In the genomic region with DNA sequence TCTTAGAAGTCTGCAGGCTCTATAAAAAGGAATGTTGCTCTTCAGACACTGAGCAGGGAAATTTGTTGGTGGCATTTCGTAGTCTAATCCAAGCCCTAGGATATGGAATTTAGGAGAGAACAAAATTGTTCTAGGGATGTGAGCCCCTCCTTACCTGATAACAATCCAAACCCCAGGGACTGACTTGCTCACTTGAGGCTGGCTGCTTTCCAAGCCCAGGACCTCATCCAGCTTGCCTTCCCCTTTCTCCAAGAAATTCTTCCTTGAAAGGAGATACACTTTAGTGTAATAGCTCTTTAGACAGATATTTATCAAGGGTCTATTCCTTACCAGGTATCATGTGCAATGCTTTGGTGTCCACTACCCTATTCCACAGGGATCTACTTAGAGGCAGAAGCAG, we compare ENCODE assay signal across 25 cellular contexts.
"Had no signal": no experiment of that assay in that cellular context is flagged by ENCODE, and none has a peak within 500 bp of the region (broad histone marks: within the 10 kb centered on the region; RNA-seq: fewer than 3 reads in every experiment).

No MANE protein-coding gene starts in this region.

- H3K4me2 ChIP-seq: PC-9 had no signal

- DNase-seq: activated CD4-positive, alpha-beta memory T cell treated with anti-CD3 and anti-CD28 coated beads for 36 hours; activated CD4-positive, alpha-beta T cell treated with anti-CD3 and anti-CD28 coated beads, Interleukin-2, amount 10 ng/mL, durations not matched to agents 7 days and 5 days; activated CD4-positive, CD25-positive, alpha-beta regulatory T cell treated with anti-CD3 and anti-CD28 coated beads, Interleukin-2, amount 50 U/mL, for 72 hours; activated CD8-positive, alpha-beta memory T cell treated with anti-CD3 and anti-CD28 coated beads for 24 hours; activated effector memory CD4-positive, alpha-beta T cell treated with anti-CD3 and anti-CD28 coated beads, Interleukin-2, amount 50 U/mL, for 16 hours; activated naive CD4-positive, alpha-beta T cell treated with Interleukin-2 at 50 U/mL for 16 hours; activated naive CD8-positive, alpha-beta T cell treated with anti-CD3 and anti-CD28 coated beads, Interleukin-2, amount 50 U/mL, for 24 hours; activated T-cell treated with anti-CD3 and anti-CD28 coated beads, Interleukin-2, amount 50 U/mL, for 4 hours; amniotic stem cell; MM.1S; NCI-H1105; NCI-H1436 treated with DMSO at 0.1 percent for 48 hours; NCI-H187; NCI-H2081; NCI-H345; NCI-H510A; NCI-H526 treated with DMSO at 0.1 percent for 48 hours; PC-9; SHP77 treated with DMSO at 0.1 percent for 48 hours; T-helper 9 cell had no signal

- H3K27me3 Mint-ChIP-seq: activated CD4-positive, alpha-beta memory T cell treated with anti-CD3 and anti-CD28 coated beads for 36 hours; activated CD4-positive, alpha-beta T cell treated with anti-CD3 and anti-CD28 coated beads, Interleukin-2, amount 10 ng/mL, durations not matched to agents 7 days and 5 days had no signal

- H3K36me3 Mint-ChIP-seq: activated CD4-positive, alpha-beta memory T cell treated with anti-CD3 and anti-CD28 coated beads for 36 hours; activated naive CD4-positive, alpha-beta T cell treated with anti-CD3 and anti-CD28 coated beads, Interleukin-2, amount 50 U/mL, for 72 hours; brain; WTC11 had no signal

- H3K27ac Mint-ChIP-seq: activated CD4-positive, alpha-beta memory T cell treated with anti-CD3 and anti-CD28 coated beads for 36 hours; activated CD4-positive, alpha-beta T cell treated with anti-CD3 and anti-CD28 coated beads, Interleukin-2, amount 10 ng/mL, durations not matched to agents 7 days and 5 days; activated naive CD4-positive, alpha-beta T cell treated with anti-CD3 and anti-CD28 coated beads, Interleukin-2, amount 50 U/mL, for 72 hours; activated naive CD8-positive, alpha-beta T cell treated with anti-CD3 and anti-CD28 coated beads, Interleukin-2, amount 50 U/mL, for 24 hours; brain; T-helper 1 cell treated with Interleukin-12 subunit alpha and Interleukin-12 subunit beta and Interleukin-4 antibody, amounts not matched to agents 30 μg/mL and 1 μg/mL, for 36 hours; WTC11 had no signal

- H3K27ac ChIP-seq: PC-9 had no signal

- H3K4me3 ChIP-seq: PC-9 had no signal

- FAIRE-seq: astrocyte had no signal

- H3K4me1 Mint-ChIP-seq: activated CD4-positive, alpha-beta T cell treated with anti-CD3 and anti-CD28 coated beads, Interleukin-2, amount 10 ng/mL, durations not matched to agents 7 days and 5 days; activated naive CD8-positive, alpha-beta T cell treated with anti-CD3 and anti-CD28 coated beads, Interleukin-2, amount 50 U/mL, for 24 hours; brain; WTC11 had no signal

- ATAC-seq: activated naive CD4-positive, alpha-beta T cell treated with anti-CD3 and anti-CD28 coated beads, Interleukin-2, amount 50 U/mL, for 72 hours; activated naive CD8-positive, alpha-beta T cell treated with anti-CD3 and anti-CD28 coated beads, Interleukin-2, amount 50 U/mL, for 24 hours; activated T-cell treated with anti-CD3 and anti-CD28 coated beads, Interleukin-2, amount 50 U/mL, for 4 hours; WTC11 had no signal

- H2AFZ ChIP-seq: PC-9 had no signal

- H3K4me3 Mint-ChIP-seq: activated CD4-positive, alpha-beta memory T cell treated with anti-CD3 and anti-CD28 coated beads for 36 hours; activated CD4-positive, alpha-beta T cell treated with anti-CD3 and anti-CD28 coated beads, Interleukin-2, amount 10 ng/mL, durations not matched to agents 7 days and 5 days; activated naive CD8-positive, alpha-beta T cell treated with anti-CD3 and anti-CD28 coated beads, Interleukin-2, amount 50 U/mL, for 24 hours; activated T-cell treated with anti-CD3 and anti-CD28 coated beads, Interleukin-2, amount 50 U/mL, for 4 hours; brain; T-helper 1 cell treated with Interleukin-12 subunit alpha and Interleukin-12 subunit beta and Interleukin-4 antibody, amounts not matched to agents 30 μg/mL and 1 μg/mL, for 36 hours; WTC11 had no signal

- H3K9me3 Mint-ChIP-seq: activated CD4-positive, alpha-beta memory T cell treated with anti-CD3 and anti-CD28 coated beads for 36 hours; activated CD4-positive, alpha-beta T cell treated with anti-CD3 and anti-CD28 coated beads, Interleukin-2, amount 10 ng/mL, durations not matched to agents 7 days and 5 days; activated naive CD8-positive, alpha-beta T cell treated with anti-CD3 and anti-CD28 coated beads, Interleukin-2, amount 50 U/mL, for 24 hours; activated T-cell treated with anti-CD3 and anti-CD28 coated beads, Interleukin-2, amount 50 U/mL, for 4 hours; WTC11 had no signal
